Comparison of ENCODE assay signal across 8 cellular contexts in the genomic region with DNA sequence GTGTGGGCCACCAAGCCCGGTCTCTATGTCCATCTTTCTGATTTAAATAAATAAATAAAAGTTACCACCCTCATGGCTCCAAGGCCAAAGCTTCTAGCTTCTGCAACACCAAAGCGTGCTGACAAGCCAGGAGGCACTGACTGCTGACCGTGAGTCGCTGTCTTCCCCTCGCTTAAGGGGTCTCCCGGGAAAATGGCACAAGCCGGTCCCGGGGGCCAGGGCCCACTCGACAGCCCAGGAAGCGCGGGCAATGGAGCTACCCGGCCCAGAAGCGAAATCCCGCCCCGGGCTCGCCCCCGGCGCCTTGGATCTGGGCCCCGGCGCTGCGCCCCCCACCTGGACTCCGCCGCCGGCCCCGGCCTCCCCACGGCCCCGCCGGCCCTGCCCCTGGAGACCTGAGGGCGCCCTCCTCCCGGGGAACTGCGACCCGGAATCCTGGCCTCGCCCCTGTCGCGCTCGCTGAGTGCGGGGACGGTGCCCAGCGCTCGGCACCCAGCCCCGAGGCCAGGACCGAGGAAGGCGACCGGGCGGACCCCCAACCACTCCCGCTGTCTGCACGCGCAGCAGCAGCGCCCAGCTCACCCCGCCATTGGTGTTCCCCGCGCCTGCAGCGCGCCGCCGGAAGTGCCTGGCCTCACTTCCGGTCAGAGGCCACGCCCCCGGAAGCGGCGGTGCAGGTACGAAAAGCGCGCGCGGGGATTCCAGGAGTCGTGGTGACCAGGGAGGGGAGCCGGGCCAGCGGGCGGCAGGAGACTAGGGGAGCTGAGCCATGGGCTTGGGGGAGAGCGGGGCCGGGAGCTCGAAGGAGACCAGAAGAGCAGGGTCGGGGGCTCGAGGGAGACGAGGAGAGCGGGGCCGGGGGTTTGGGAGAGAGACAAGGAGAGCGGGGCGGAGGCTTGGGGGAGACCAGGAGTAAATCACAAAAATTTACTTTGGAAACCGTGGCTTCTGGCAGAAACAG. TPM values are rescaled to one million over a fixed set of nuclear protein-coding genes. Genes with fewer than 3 reads are reported as not detected.
A peak's percentile ranks its signal among the peaks of the same experiment; 100 is the strongest.
DNase-seq lines count a peak whose midpoint lies in the region; ATAC-seq, FAIRE-seq and TF ChIP-seq lines count a peak whose summit lies in the region.

TSS of gene MRM2 (minus strand) at position 626 of the 961 bp plus-strand sequence. CDS start at position 590, 36 bp downstream.
TSS of gene NUDT1 (plus strand) at position 647 of the 961 bp plus-strand sequence. CDS start 2,349 bp downstream, outside the sequence.

- intact Hi-C loops in HepG2 (cut with micrococcal nuclease; ENCODE audit: unreplicated experiment), result loop anchor here (2.0 to 10.0 kb wide), 2 partner anchors 73 to 113 kb away; partner anchors contain the start of genes EIF3B and SNX8

- H3K4me3 Mint-ChIP-seq in activated CD4-positive, alpha-beta T cell treated with anti-CD3 and anti-CD28 coated beads, Interleukin-2, amount 10 ng/mL, durations not matched to agents 7 days and 5 days, result peak within 1 kb of the TSS; percentile 96

- H3K4me3 ChIP-seq in AG04449 (ENCODE audit: low read depth, low read length) (peak within 1 kb of the TSS; percentile 89), HepG2 (replicated peaks in 1 of 3; ENCODE audit: insufficient read depth in 1 of 3, low read depth in 2 of 3, low read length in 3 of 3) (peak within 1 kb of the TSS; percentile 91 to 98 (median 98))

- H2AFZ ChIP-seq in HepG2 (ENCODE audit: low read length), result no peak within 1 kb of the TSS

- in situ Hi-C loops in HepG2 (cut with HindIII; ENCODE audit: extremely low pct_ligation_motif_present, low pct_unique_long_range_greater_than_20kb), result loop anchor here (5.0 kb wide), 1 partner anchor 105 kb away; no protein-coding TSS in a partner anchor

- H3K27me3 Mint-ChIP-seq in activated CD4-positive, alpha-beta T cell treated with anti-CD3 and anti-CD28 coated beads, Interleukin-2, amount 10 ng/mL, durations not matched to agents 7 days and 5 days, result no peaks in the 10 kb centered on the region

- BruUV-seq in HepG2 (replicated peaks; lab: Mats Ljungman, UMichigan), result TSS peak; percentile 59

- peaks cover 36% of the 10 kb centered on the region for H3K4me1 Mint-ChIP-seq in activated CD4-positive, alpha-beta T cell treated with anti-CD3 and anti-CD28 coated beads, Interleukin-2, amount 10 ng/mL, durations not matched to agents 7 days and 5 days

- no peaks in the 10 kb centered on the region for H3K9me3 ChIP-seq in HepG2 (ENCODE audit: low read length)

- POLR2A ChIA-PET in AG04449 (lab: Yijun Ruan, JAX) (interaction anchor here (1.3 to 1.6 kb wide), 2 partner anchors 8 to 112 kb away, joined by 3 to 4 read pairs; no protein-coding TSS in a partner anchor), HepG2 (lab: Yijun Ruan, JAX) (interaction anchor here (0.7 to 1.5 kb wide), 3 partner anchors 28 to 112 kb away, joined by 4 to 6 read pairs (median 5); partner anchors contain the start of gene EIF3B)
- POLR2A ChIA-PET in activated CD4-positive, alpha-beta T cell treated with anti-CD3 and anti-CD28 coated beads, Interleukin-2, amount 10 ng/mL, durations not matched to agents 7 days and 5 days (lab: Charles Lee), result interaction anchor here (0.5 kb wide), 1 partner anchor 99 kb away, joined by 8 read pairs; no protein-coding TSS in a partner anchor

- H3K4me1 ChIP-seq in HepG2 (ENCODE audit: insufficient read depth, low read length), result peaks cover 45% of the 10 kb centered on the region

- TF ChIP-seq CTCF in AG04449 (IDR thresholded peaks at IDR 0.05; ENCODE audit: insufficient read depth, low read length, missing control alignments), result no peak
- TF ChIP-seq CTCF in HepG2 (CRISPR knock-in tag; IDR thresholded peaks at IDR 0.05), result peak; percentile 44

- H3K4me2 ChIP-seq in HepG2 (ENCODE audit: low read depth, low read length), result peak within 1 kb of the TSS; percentile 99

- TF ChIP-seq EP300 in HepG2 (IDR thresholded peaks at IDR 0.05; ENCODE audit: low read depth in 2 of 2, low read length in 2 of 2) (no peak; a peak in 1 of 4 replicates), HepG2 (CRISPR knock-in tag; IDR thresholded peaks at IDR 0.05; ENCODE audit: borderline replicate concordance) (no peak)

- H3K9ac ChIP-seq in HepG2 (ENCODE audit: insufficient read depth, low read depth, low read length), result peak within 1 kb of the TSS; percentile 96

- H3K36me3 Mint-ChIP-seq in activated CD4-positive, alpha-beta T cell treated with anti-CD3 and anti-CD28 coated beads, Interleukin-2, amount 10 ng/mL, durations not matched to agents 7 days and 5 days (ENCODE audit: low read depth), result peaks cover 23% of the 10 kb centered on the region

- no peak for FAIRE-seq in HepG2 (lab: Jason Lieb, UNC)

- H3K36me3 ChIP-seq in HepG2 (replicated peaks in 1 of 2; ENCODE audit: control insufficient read depth in 1 of 2, insufficient read depth in 2 of 2, low read length in 2 of 2), result peaks cover 6 to 22% of the 10 kb centered on the region in 2 experiments

- under 1% methylated on average over 21 of the region's 81 CpGs for WGBS in HepG2 (ENCODE audit: low lambda C conversion rate)

- peaks cover 22% of the 10 kb centered on the region for H3K79me2 ChIP-seq in HepG2 (ENCODE audit: insufficient read depth, low read length)

- peak; percentile 79 to 95 for TF ChIP-seq POLR2A in HepG2 (IDR thresholded peaks at IDR 0.05; ENCODE audit: insufficient read depth in 1 of 2, low read depth in 2 of 2, low read length in 2 of 2)

- CTCF ChIA-PET in AG04449 (lab: Yijun Ruan, JAX) (interaction anchor here (1.5 to 2.1 kb wide), 2 partner anchors 10 to 106 kb away, joined by 3 to 11 read pairs; partner anchors contain the start of gene MAD1L1), HepG2 (lab: Yijun Ruan, JAX; ENCODE audit: low intra/inter-chr PET ratio, low total read pairs) (no interaction called here)
- CTCF ChIA-PET in activated CD4-positive, alpha-beta T cell treated with anti-CD3 and anti-CD28 coated beads, Interleukin-2, amount 10 ng/mL, durations not matched to agents 7 days and 5 days (lab: Charles Lee), result interaction anchor here (0.6 to 2.6 kb wide), 3 partner anchors 10 to 125 kb away, joined by 3 to 13 read pairs (median 3); partner anchors contain the start of gene MAD1L1

- peak within 1 kb of the TSS; percentile 97 for H3K27ac Mint-ChIP-seq in activated CD4-positive, alpha-beta T cell treated with anti-CD3 and anti-CD28 coated beads, Interleukin-2, amount 10 ng/mL, durations not matched to agents 7 days and 5 days

- no peaks in the 10 kb centered on the region for H4K20me1 ChIP-seq in HepG2 (ENCODE audit: insufficient read depth, low read length)

- H3K27me3 ChIP-seq in HepG2 (ENCODE audit: control insufficient read depth in 1 of 2, insufficient read depth in 2 of 2, low read length in 2 of 2), result no peaks in the 10 kb centered on the region; a peak in 1 of 5 replicates

- peak; percentile 71 for ATAC-seq in GM18867 (IDR thresholded peaks at IDR 0.05; ENCODE audit: unreplicated experiment)
- peak; percentile 54 for ATAC-seq in HG03108 (IDR thresholded peaks at IDR 0.05; ENCODE audit: unreplicated experiment)
- peak; percentile 90 for ATAC-seq in HepG2

- DNase-seq in AG04449 (ENCODE audit: low read depth, low spot score) (no peak), NCI-H510A (lab: John Stamatoyannopoulos, UW) (peak; percentile 89), dermis blood vessel endothelial cell (peak; percentile 79), HepG2 (ENCODE audit: low spot score) (peak; percentile 74)
- DNase-seq in activated CD4-positive, alpha-beta T cell treated with anti-CD3 and anti-CD28 coated beads, Interleukin-2, amount 10 ng/mL, durations not matched to agents 7 days and 5 days, result peak; percentile 72
- DNase-seq in stimulated activated CD4-positive, alpha-beta T cell treated with anti-CD3 and anti-CD28 coated beads, Interleukin-2, amount 100 ng/mL, for 4 hours (ENCODE audit: low read depth), result peak; percentile 48

- peak within 1 kb of the TSS; percentile 72 for H3K27ac ChIP-seq in HepG2 (ENCODE audit: extremely low read length, insufficient read depth, low read length)

- TF ChIP-seq RAD21 in HepG2 (CRISPR knock-in tag; IDR thresholded peaks at IDR 0.05), result peak; percentile 65; the same call in 1 of the 2 replicates

- H3K9me3 Mint-ChIP-seq in activated CD4-positive, alpha-beta T cell treated with anti-CD3 and anti-CD28 coated beads, Interleukin-2, amount 10 ng/mL, durations not matched to agents 7 days and 5 days, result no peaks in the 10 kb centered on the region

RNA-seq across cellular contexts. Expression of gene MRM2, which starts in this region (rescaled TPM):
- 10 to 100 TPM; 28.6 to 28.8 TPM for total RNA-seq in activated CD4-positive, alpha-beta T cell treated with anti-CD3 and anti-CD28 coated beads, Interleukin-2, amount 10 ng/mL, durations not matched to agents 7 days and 5 days
- total RNA-seq in dermis blood vessel endothelial cell (15.3 and 20.1 TPM in 2 replicates), HepG2 (2016; rRNA removed; fragmentation: Illumina TruSeq; extraction: Trizol) (34.2 and 42.6 TPM in 2 replicates)
- 13.1 and 15.3 TPM in 2 replicates for total RNA-seq in HepG2 (2016; cell fraction: cytosol; rRNA removed; fragmentation: Illumina TruSeq; extraction: Trizol; ENCODE audit: low read depth)
- total RNA-seq in HepG2 (2016; cell fraction: insoluble cytoplasmic fraction; rRNA removed; fragmentation: Illumina TruSeq; extraction: Trizol), result 32.0 and 45.6 TPM in 2 replicates
- 31.1 and 33.3 TPM in 2 replicates for total RNA-seq in HepG2 (2016; cell fraction: membrane; rRNA removed; fragmentation: Illumina TruSeq; extraction: Trizol)
- total RNA-seq in HepG2 (2016; cell fraction: nucleus; rRNA removed; fragmentation: Illumina TruSeq; extraction: Trizol), result 15.3 and 15.4 TPM in 2 replicates
- 13.2 and 15.8 TPM in 2 replicates for polyA plus RNA-seq in HepG2 (2011; rRNA removed)
- 11.1 and 11.7 TPM in 2 replicates for polyA plus RNA-seq in HepG2 (2011; cell fraction: cytosol; rRNA removed)
- 5.3 and 6.1 TPM in 2 replicates for polyA plus RNA-seq in HepG2 (2011; cell fraction: nucleus; rRNA removed)
- 13.3 and 14.1 TPM in 2 replicates for polyA plus RNA-seq in HepG2 (2012)
- polyA plus RNA-seq in HepG2 (2016; cell fraction: cytosol; fragmentation: Illumina TruSeq; extraction: Trizol; ENCODE audit: low read depth), result 12.8 and 16.1 TPM in 2 replicates
- 46.0 and 53.3 TPM in 2 replicates for polyA plus RNA-seq in HepG2 (2016; cell fraction: insoluble cytoplasmic fraction; fragmentation: Illumina TruSeq; extraction: Trizol; ENCODE audit: low read depth)
- polyA plus RNA-seq in HepG2 (2016; cell fraction: membrane; fragmentation: Illumina TruSeq; extraction: Trizol; ENCODE audit: low read depth), result 22.1 and 24.5 TPM in 2 replicates
- polyA plus RNA-seq in HepG2 (2016; cell fraction: nucleus; fragmentation: Illumina TruSeq; extraction: Trizol; ENCODE audit: insufficient read depth, low read depth), result 29.4 and 33.1 TPM in 2 replicates
- 13.9 and 40.9 TPM in 2 replicates for polyA minus RNA-seq in HepG2 (2011; rRNA and poly(A)+ RNA removed; ENCODE audit: low replicate concordance)
- polyA minus RNA-seq in HepG2 (2011; cell fraction: cytosol; rRNA and poly(A)+ RNA removed), result 2.8 and 5.7 TPM in 2 replicates
- polyA minus RNA-seq in HepG2 (2011; cell fraction: nucleus; rRNA and poly(A)+ RNA removed), result 4.8 and 7.1 TPM in 2 replicates

RNA-seq across cellular contexts. Expression of gene NUDT1, which starts in this region (rescaled TPM):
- total RNA-seq in activated CD4-positive, alpha-beta T cell treated with anti-CD3 and anti-CD28 coated beads, Interleukin-2, amount 10 ng/mL, durations not matched to agents 7 days and 5 days, result 100 to 1,000 TPM in 1 of 2 experiments, 10 to 100 TPM in 1; 77.4 to 104 TPM
- total RNA-seq in dermis blood vessel endothelial cell (8.0 and 14.2 TPM in 2 replicates), HepG2 (2016; rRNA removed; fragmentation: Illumina TruSeq; extraction: Trizol) (26.8 and 32.7 TPM in 2 replicates)
- total RNA-seq in HepG2 (2016; cell fraction: cytosol; rRNA removed; fragmentation: Illumina TruSeq; extraction: Trizol; ENCODE audit: low read depth), result 11.4 TPM in 2 replicates
- 26.2 and 40.5 TPM in 2 replicates for total RNA-seq in HepG2 (2016; cell fraction: insoluble cytoplasmic fraction; rRNA removed; fragmentation: Illumina TruSeq; extraction: Trizol)
- 14.4 and 18.7 TPM in 2 replicates for total RNA-seq in HepG2 (2016; cell fraction: membrane; rRNA removed; fragmentation: Illumina TruSeq; extraction: Trizol)
- 9.7 and 11.3 TPM in 2 replicates for total RNA-seq in HepG2 (2016; cell fraction: nucleus; rRNA removed; fragmentation: Illumina TruSeq; extraction: Trizol)
- 6.4 and 9.1 TPM in 2 replicates for polyA plus RNA-seq in HepG2 (2011; rRNA removed)
- 8.6 and 15.0 TPM in 2 replicates for polyA plus RNA-seq in HepG2 (2011; cell fraction: cytosol; rRNA removed)
- polyA plus RNA-seq in HepG2 (2011; cell fraction: nucleus; rRNA removed), result 7.0 and 14.0 TPM in 2 replicates
- 9.3 and 12.3 TPM in 2 replicates for polyA plus RNA-seq in HepG2 (2012)
- 11.6 and 16.1 TPM in 2 replicates for polyA plus RNA-seq in HepG2 (2016; cell fraction: cytosol; fragmentation: Illumina TruSeq; extraction: Trizol; ENCODE audit: low read depth)
- polyA plus RNA-seq in HepG2 (2016; cell fraction: insoluble cytoplasmic fraction; fragmentation: Illumina TruSeq; extraction: Trizol; ENCODE audit: low read depth), result 33.4 and 44.1 TPM in 2 replicates
- polyA plus RNA-seq in HepG2 (2016; cell fraction: membrane; fragmentation: Illumina TruSeq; extraction: Trizol; ENCODE audit: low read depth), result 15.0 and 16.2 TPM in 2 replicates
- polyA plus RNA-seq in HepG2 (2016; cell fraction: nucleus; fragmentation: Illumina TruSeq; extraction: Trizol; ENCODE audit: insufficient read depth, low read depth), result 21.7 and 21.8 TPM in 2 replicates
- polyA minus RNA-seq in HepG2 (2011; rRNA and poly(A)+ RNA removed; ENCODE audit: low replicate concordance), result 10.9 and 35.3 TPM in 2 replicates
- polyA minus RNA-seq in HepG2 (2011; cell fraction: cytosol; rRNA and poly(A)+ RNA removed), result 3.8 and 4.1 TPM in 2 replicates
- 1.2 and 1.3 TPM in 2 replicates for polyA minus RNA-seq in HepG2 (2011; cell fraction: nucleus; rRNA and poly(A)+ RNA removed)
